ENCODE assay signal across 8 cellular contexts in the genomic region with DNA sequence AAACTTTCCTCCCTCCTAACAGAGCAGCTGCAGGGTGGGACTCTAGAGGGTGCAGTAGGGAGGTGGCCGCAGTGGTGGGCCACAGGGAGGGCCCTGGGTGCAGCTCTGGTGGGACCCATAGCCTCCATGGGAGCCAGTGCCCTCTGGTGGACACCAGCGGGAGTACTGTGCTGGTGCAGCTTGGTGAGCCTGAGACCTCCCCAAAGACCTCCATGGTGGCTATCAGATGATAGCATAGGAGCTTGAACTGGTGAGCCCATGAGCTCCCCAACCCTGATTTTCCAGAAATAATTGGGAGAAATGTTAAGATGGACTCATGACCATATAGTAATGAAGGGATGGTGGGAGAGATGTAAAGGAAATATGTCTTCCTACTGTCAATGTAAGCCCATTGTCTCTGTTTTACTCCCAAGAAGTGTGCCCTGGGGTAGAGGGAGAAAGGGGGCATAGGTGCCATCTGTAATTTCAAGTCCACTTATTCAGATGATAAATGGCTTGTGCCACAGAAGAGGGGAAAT.
A peak's percentile ranks its signal among the peaks of the same experiment; 100 is the strongest.
DNase-seq lines count a peak whose midpoint lies in the region; ATAC-seq and TF ChIP-seq lines count a peak whose summit lies in the region.

No MANE protein-coding gene starts in this region.

- no peak overlapping the region for H3K4me3 ChIP-seq in ascending aorta

- peak; percentile 76 for ATAC-seq in GM21360 (IDR thresholded peaks at IDR 0.05; ENCODE audit: unreplicated experiment)
- no peak for ATAC-seq in GM19395 (IDR thresholded peaks at IDR 0.05; ENCODE audit: unreplicated experiment)

- no peaks in the 10 kb centered on the region for H3K36me3 ChIP-seq in ascending aorta

- DNase-seq in ELR (ENCODE audit: low read depth) (peak; percentile 40), HT-29 (ENCODE audit: low spot score) (peak; percentile 42), islet precursor cell (peak; percentile 75), ascending aorta (ENCODE audit: low spot score in 2 of 2) (no peak), G401 (ENCODE audit: low spot score) (no peak)
- peak in 2 of 3 experiments; percentile 2 to 9 for DNase-seq in activated CD8-positive, alpha-beta memory T cell treated with anti-CD3 and anti-CD28 coated beads for 48 hours (ENCODE audit: low read depth in 2 of 3, low spot score in 2 of 3)

- no peaks in the 10 kb centered on the region for H3K4me1 ChIP-seq in ascending aorta

- TF ChIP-seq CTCF in ascending aorta (IDR thresholded peaks at IDR 0.05), result no peak

- in situ Hi-C loops in G401 (cut with HindIII; ENCODE audit: low sequenced_read_pairs), result no loop called here

- no peaks in the 10 kb centered on the region for H3K27me3 ChIP-seq in ascending aorta

- no peaks in the 10 kb centered on the region for H3K9me3 ChIP-seq in ascending aorta

- intact Hi-C loops in ascending aorta (cut with DNase I), result no loop called here

- H3K27ac ChIP-seq in ascending aorta, result no peak overlapping the region

Comparison
In these comparisons a context has a peak if more than half of its experiments do, and no peak if none do; other contexts are left out.
1. DNase-seq: peak in ELR (single experiment), HT-29 (single experiment), activated CD8-positive, alpha-beta memory T cell treated with anti-CD3 and anti-CD28 coated beads for 48 hours (2 of 3) and islet precursor cell (single experiment); none in ascending aorta (0 of 2) and G401 (single experiment).